Comparison of ENCODE assay signal across 1 cellular context in the genomic region with DNA sequence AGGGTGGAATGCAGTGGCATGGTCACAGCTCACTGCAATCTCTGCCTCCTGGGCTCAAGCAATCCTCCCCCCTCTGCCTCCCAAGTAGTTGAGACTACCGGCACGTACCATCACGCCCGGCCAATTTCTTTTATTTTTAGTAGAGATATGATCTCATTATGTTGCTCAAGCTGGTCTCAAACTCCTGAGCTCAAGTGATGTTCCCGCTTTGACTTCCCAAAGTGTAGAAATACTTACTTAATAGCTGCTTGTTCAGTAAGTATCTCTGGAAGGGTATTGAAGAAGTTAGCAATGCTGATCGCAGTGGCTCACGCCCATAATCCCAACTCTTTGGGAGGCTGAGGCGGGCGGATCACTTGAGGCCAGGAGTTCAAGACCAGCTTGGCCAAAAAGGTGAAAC.
TF ChIP-seq lines count a peak whose summit lies in the region.

No MANE protein-coding gene starts in this region.

TF ChIP-seq in IMR-90, 13 proteins besides CTCF, POLR2A, EP300 and RAD21:
- no peak for TF ChIP-seq MAZ (IDR thresholded peaks at IDR 0.05; ENCODE audit: borderline replicate concordance, low read depth, low read length)
- TF ChIP-seq RCOR1 (IDR thresholded peaks at IDR 0.05; ENCODE audit: insufficient replicate concordance, low read length) = no peak
- TF ChIP-seq CHD1 (IDR thresholded peaks at IDR 0.05; ENCODE audit: low read depth, low read length) = no peak
- TF ChIP-seq FOS (IDR thresholded peaks at IDR 0.05; ENCODE audit: low read depth, low read length) = no peak
- no peak for TF ChIP-seq CEBPB (IDR thresholded peaks at IDR 0.05; ENCODE audit: low read depth, low read length)
- TF ChIP-seq, protein P1, sequence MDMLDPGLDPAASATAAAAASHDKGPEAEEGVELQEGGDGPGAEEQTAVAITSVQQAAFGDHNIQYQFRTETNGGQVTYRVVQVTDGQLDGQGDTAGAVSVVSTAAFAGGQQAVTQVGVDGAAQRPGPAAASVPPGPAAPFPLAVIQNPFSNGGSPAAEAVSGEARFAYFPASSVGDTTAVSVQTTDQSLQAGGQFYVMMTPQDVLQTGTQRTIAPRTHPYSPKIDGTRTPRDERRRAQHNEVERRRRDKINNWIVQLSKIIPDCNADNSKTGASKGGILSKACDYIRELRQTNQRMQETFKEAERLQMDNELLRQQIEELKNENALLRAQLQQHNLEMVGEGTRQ (IDR thresholded peaks at IDR 0.05; ENCODE audit: low read depth, low read length) = no peak
- TF ChIP-seq MAFK (IDR thresholded peaks at IDR 0.05; ENCODE audit: low read depth, low read length) = no peak
- no peak for TF ChIP-seq RFX5 (IDR thresholded peaks at IDR 0.05; ENCODE audit: low read depth, low read length)
- TF ChIP-seq MXI1 (IDR thresholded peaks at IDR 0.05; ENCODE audit: borderline replicate concordance, low read depth, low read length) = no peak
- TF ChIP-seq BHLHE40 (IDR thresholded peaks at IDR 0.05; ENCODE audit: low read depth, low read length) = no peak
- TF ChIP-seq, protein P2, sequence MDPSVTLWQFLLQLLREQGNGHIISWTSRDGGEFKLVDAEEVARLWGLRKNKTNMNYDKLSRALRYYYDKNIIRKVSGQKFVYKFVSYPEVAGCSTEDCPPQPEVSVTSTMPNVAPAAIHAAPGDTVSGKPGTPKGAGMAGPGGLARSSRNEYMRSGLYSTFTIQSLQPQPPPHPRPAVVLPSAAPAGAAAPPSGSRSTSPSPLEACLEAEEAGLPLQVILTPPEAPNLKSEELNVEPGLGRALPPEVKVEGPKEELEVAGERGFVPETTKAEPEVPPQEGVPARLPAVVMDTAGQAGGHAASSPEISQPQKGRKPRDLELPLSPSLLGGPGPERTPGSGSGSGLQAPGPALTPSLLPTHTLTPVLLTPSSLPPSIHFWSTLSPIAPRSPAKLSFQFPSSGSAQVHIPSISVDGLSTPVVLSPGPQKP (IDR thresholded peaks at IDR 0.05; ENCODE audit: borderline replicate concordance, low read depth, low read length) = no peak
- TF ChIP-seq SMC3 (IDR thresholded peaks at IDR 0.05; ENCODE audit: low read depth, low read length) = no peak
- no peak for TF ChIP-seq NFE2L2 (IDR thresholded peaks at IDR 0.05; ENCODE audit: low read depth, low read length)
